7 cellular contexts compared by ENCODE assay signal in the genomic region with DNA sequence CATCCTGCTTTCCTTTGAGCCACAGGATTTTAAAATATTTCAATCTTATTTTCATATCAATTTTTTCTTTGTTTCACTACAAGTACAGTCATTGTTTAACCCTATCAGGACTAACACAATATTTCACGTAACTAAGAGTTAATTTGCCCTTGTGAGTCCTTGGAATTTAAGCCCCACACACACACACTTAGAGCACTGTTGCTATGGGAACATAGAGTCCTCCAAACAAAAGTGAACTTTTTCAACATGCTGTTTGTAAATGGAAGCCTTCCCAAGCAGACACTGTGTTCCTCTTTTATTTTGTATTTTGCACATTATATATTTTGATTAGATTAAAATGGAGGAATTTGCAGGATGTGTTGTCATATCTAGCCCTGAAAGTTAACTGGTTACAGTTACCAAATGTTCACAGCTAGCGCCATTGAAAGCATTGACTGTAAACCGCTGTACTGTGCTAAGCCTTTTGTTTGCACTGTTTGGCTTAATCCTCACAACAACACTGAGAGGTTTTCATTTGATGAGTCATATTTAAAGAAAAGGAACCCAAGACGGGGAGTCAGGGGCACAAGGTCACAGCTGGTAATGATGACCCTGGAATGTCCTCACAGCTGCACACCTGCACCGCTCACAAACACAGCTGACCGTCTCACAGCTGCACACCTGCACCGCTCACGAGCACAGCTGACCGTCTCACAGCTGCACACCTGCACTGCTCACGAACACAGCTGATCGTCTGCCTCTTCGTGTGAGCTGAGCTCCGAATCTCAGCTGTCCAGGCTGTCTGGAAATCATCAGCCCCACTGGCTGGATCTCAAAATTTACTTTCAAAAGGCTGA. TPM values are rescaled to one million over a fixed set of nuclear protein-coding genes. Genes with fewer than 3 reads are reported as not detected.
DNase-seq lines count a peak whose midpoint lies in the region; ATAC-seq and TF ChIP-seq lines count a peak whose summit lies in the region.

No MANE protein-coding gene starts in this region.

- H3K27me3 ChIP-seq in mammary epithelial cell (ENCODE audit: insufficient read depth, low read length) (no peaks in the 10 kb centered on the region), muscle layer of colon (ENCODE audit: control insufficient read depth in 1 of 2, insufficient read depth in 2 of 2, low read length in 2 of 2) (no peaks in the 10 kb centered on the region), prostate gland (replicated peaks; ENCODE audit: insufficient read depth) (no peaks in the 10 kb centered on the region)

- BruUV-seq in mammary epithelial cell (replicated peaks; lab: Mats Ljungman, UMichigan), result no TSS peak

- DNase-seq in MV-4-11 (lab: John Stamatoyannopoulos, UW), result peak; percentile 73
- DNase-seq in mammary epithelial cell, result peak; percentile 37
- DNase-seq in NCI-H446 (lab: John Stamatoyannopoulos, UW), result no peak
- no peak for DNase-seq in NCI-H1694 (lab: John Stamatoyannopoulos, UW)
- no peak for DNase-seq in prostate gland (ENCODE audit: low spot score)

- peaks cover 26% of the 10 kb centered on the region for H3K79me2 ChIP-seq in mammary epithelial cell (ENCODE audit: insufficient read depth, low read length)

- H4K20me1 ChIP-seq in mammary epithelial cell (ENCODE audit: insufficient read depth, low read length), result no peaks in the 10 kb centered on the region

- 42% methylated on average over 12 of the region's 13 CpGs for WGBS in mammary epithelial cell (ENCODE audit: low coverage, missing lambda C conversion rate)
- 11% methylated on average over 13 of the region's 13 CpGs for WGBS in prostate gland

- intact Hi-C loops in mammary epithelial cell (cut with micrococcal nuclease), result no loop called here
- intact Hi-C loops in prostate gland (cut with DNase I), result no loop called here

- H3K27ac ChIP-seq in mammary epithelial cell (ENCODE audit: insufficient read depth, low read depth, low read length) (no peak overlapping the region), muscle layer of colon (ENCODE audit: low read depth, low read length) (peak overlapping the region; percentile 31), prostate gland (no peak overlapping the region)

- H3K4me1 ChIP-seq in mammary epithelial cell (ENCODE audit: insufficient read depth, low read length), result peaks cover 2% of the 10 kb centered on the region
- H3K4me1 ChIP-seq in muscle layer of colon (ENCODE audit: insufficient read depth, low read length), result peaks cover 67% of the 10 kb centered on the region
- peaks cover 3% of the 10 kb centered on the region for H3K4me1 ChIP-seq in prostate gland (replicated peaks)

- CTCF ChIA-PET in mammary epithelial cell (lab: Charles Lee; ENCODE audit: low non-redundant PET), result no interaction called here

- peak; percentile 47 for ATAC-seq in GM19468 (IDR thresholded peaks at IDR 0.05; ENCODE audit: extremely low read depth, unreplicated experiment)

- H3K9ac ChIP-seq in mammary epithelial cell (ENCODE audit: insufficient read depth, low read length) (no peak overlapping the region), muscle layer of colon (ENCODE audit: low read length) (no peak overlapping the region)

- H3K9me3 ChIP-seq in mammary epithelial cell (replicated peaks; ENCODE audit: insufficient read depth, low read length) (no peaks in the 10 kb centered on the region), muscle layer of colon (ENCODE audit: low read length) (no peaks in the 10 kb centered on the region), prostate gland (no peaks in the 10 kb centered on the region)

- TF ChIP-seq POLR2A in prostate gland (IDR thresholded peaks at IDR 0.05), result no peak

- no peak overlapping the region for H3K4me2 ChIP-seq in mammary epithelial cell (ENCODE audit: insufficient read depth, low read depth, low read length)

- in situ Hi-C loops in mammary epithelial cell (cut with MboI; ENCODE audit: low sequenced_read_pairs in 2 of 2), result no loop called here

- no peak overlapping the region for H3K4me3 ChIP-seq in mammary epithelial cell (replicated peaks in 1 of 3; ENCODE audit: insufficient read depth in 1 of 3, low read depth in 2 of 3, low read length in 3 of 3)
- peak overlapping the region in 1 of 2 donors; percentile 45 for H3K4me3 ChIP-seq in muscle layer of colon (ENCODE audit: low read depth in 1 of 2, low read length in 2 of 2)
- H3K4me3 ChIP-seq in prostate gland, result no peak overlapping the region

- H3K36me3 ChIP-seq in mammary epithelial cell (ENCODE audit: insufficient read depth, low read length) (peaks cover 2% of the 10 kb centered on the region), muscle layer of colon (ENCODE audit: insufficient read depth, low read length) (peaks cover 15% of the 10 kb centered on the region), prostate gland (no peaks in the 10 kb centered on the region)

- H2AFZ ChIP-seq in mammary epithelial cell (ENCODE audit: low read depth, low read length), result no peak overlapping the region

- TF ChIP-seq CTCF in mammary epithelial cell (conservative IDR thresholded peaks at IDR 0.05 in 1 of 2, IDR thresholded peaks at IDR 0.05 in 1 of 2; ENCODE audit: extremely low read depth in 1 of 2, insufficient read depth in 1 of 2, low read depth in 1 of 2, low read length in 2 of 2) (no peak), prostate gland (IDR thresholded peaks at IDR 0.05) (no peak)

- dilution Hi-C loops in mammary epithelial cell (cut with HindIII; ENCODE audit: low sequenced_read_pairs), result no loop called here

RNA-seq across cellular contexts. Expression of a gene that starts 6.3 kb away (rescaled TPM):
- total RNA-seq in mammary epithelial cell (100 to 1,000 TPM in 1 of 2 donors, 10 to 100 TPM in 1; 17.7 to 130 TPM), prostate gland (10 to 100 TPM; 17.4 to 18.7 TPM)
- polyA plus RNA-seq in mammary epithelial cell, result 82.3 TPM
- 85.9 TPM for polyA minus RNA-seq in mammary epithelial cell

Comparison
In these comparisons a context has a peak if more than half of its experiments do, and no peak if none do; other contexts are left out.
1. DNase-seq: peak in MV-4-11 (single experiment) and mammary epithelial cell (single experiment); none in NCI-H446 (0 of 2), NCI-H1694 (single experiment) and prostate gland (single experiment).